12 cellular contexts compared by ENCODE assay signal in genomic region chr14:71231521-71232393, GRCh38.
DNase-seq lines count a peak whose midpoint lies in the region; ATAC-seq, FAIRE-seq and TF ChIP-seq lines count a peak whose summit lies in the region.
"Had no signal": no experiment of that assay in that cellular context is flagged by ENCODE, and none has a peak within 500 bp of the region (broad histone marks: within the 10 kb centered on the region; RNA-seq: fewer than 3 reads in every experiment).

No MANE protein-coding gene starts in this region.

- intact Hi-C loops in HCT116 (cut with micrococcal nuclease), result no loop called here
- intact Hi-C loops in HepG2 (cut with micrococcal nuclease; ENCODE audit: unreplicated experiment), result no loop called here

- H3K4me3 Mint-ChIP-seq in naive thymus-derived CD8-positive, alpha-beta T cell, result no peak overlapping the region
- H3K4me3 Mint-ChIP-seq: effector memory CD8-positive, alpha-beta T cell had no signal

- H3K27me3 ChIP-seq in HCT116 (ENCODE audit: insufficient read depth, low read length), result no peaks in the 10 kb centered on the region
- 0 out of 5 replicates have a peak, but pooled peaks cover 0 to 3% of the 10 kb centered on the region in 2 experiments for H3K27me3 ChIP-seq in HepG2 (ENCODE audit: control insufficient read depth in 1 of 2, insufficient read depth in 2 of 2, low read length in 2 of 2)

- no peak overlapping the region for H3K27ac ChIP-seq in HCT116 (ENCODE audit: low read depth, low read length)
- no peak overlapping the region for H3K27ac ChIP-seq in HepG2 (ENCODE audit: extremely low read length, insufficient read depth, low read length)
- H3K27ac ChIP-seq: SK-N-MC had no signal

- H3K36me3 Mint-ChIP-seq in naive thymus-derived CD8-positive, alpha-beta T cell, result no peaks in the 10 kb centered on the region

- ATAC-seq in HCT116, result peak; percentile 83
- ATAC-seq in HepG2, result peak; percentile 55
- no peak for ATAC-seq in naive thymus-derived CD8-positive, alpha-beta T cell
- ATAC-seq: effector memory CD8-positive, alpha-beta T cell had no signal

- H3K4me3 ChIP-seq in GM12865 (ENCODE audit: low read depth, low read length) (peak overlapping the region; percentile 51), HCT116 (replicated peaks in 1 of 2; ENCODE audit: low read depth in 1 of 2, low read length in 2 of 2) (no peak overlapping the region), HepG2 (replicated peaks in 1 of 3; ENCODE audit: insufficient read depth in 1 of 3, low read depth in 2 of 3, low read length in 3 of 3) (peak overlapping the region in 1 of 3 experiments; percentile 12; a peak in 1 of 6 replicates)
- H3K4me3 ChIP-seq: SK-N-MC had no signal

- FAIRE-seq in HepG2 (lab: Jason Lieb, UNC), result no peak

- H3K27me3 Mint-ChIP-seq in naive thymus-derived CD8-positive, alpha-beta T cell, result no peaks in the 10 kb centered on the region

- H3K4me1 Mint-ChIP-seq in naive thymus-derived CD8-positive, alpha-beta T cell, result peaks cover 0 to 6% (median 4%) of the 10 kb centered on the region in 4 donors

- peaks cover 0 to 4% of the 10 kb centered on the region in 2 experiments; a peak in 1 of 4 replicates for H3K4me1 ChIP-seq in HCT116 (ENCODE audit: control insufficient read depth in 1 of 2, insufficient read depth in 2 of 2, low read length in 2 of 2)
- peaks cover 27% of the 10 kb centered on the region for H3K4me1 ChIP-seq in HepG2 (ENCODE audit: insufficient read depth, low read length)

- H3K9ac ChIP-seq in HCT116 (ENCODE audit: low read length), result no peak overlapping the region
- no peak overlapping the region for H3K9ac ChIP-seq in HepG2 (ENCODE audit: insufficient read depth, low read depth, low read length)

- H3K27ac Mint-ChIP-seq in naive thymus-derived CD8-positive, alpha-beta T cell, result peak overlapping the region in 2 of 10 donors; percentile 11 to 65
- H3K27ac Mint-ChIP-seq: effector memory CD8-positive, alpha-beta T cell had no signal

- H4K20me1 ChIP-seq in HCT116 (ENCODE audit: insufficient read depth), result no peaks in the 10 kb centered on the region
- no peaks in the 10 kb centered on the region for H4K20me1 ChIP-seq in HepG2 (ENCODE audit: insufficient read depth, low read length)

- TF ChIP-seq EP300 in HepG2 (IDR thresholded peaks at IDR 0.05; ENCODE audit: low read depth in 2 of 2, low read length in 2 of 2) (no peak), HepG2 (CRISPR knock-in tag; IDR thresholded peaks at IDR 0.05; ENCODE audit: borderline replicate concordance) (no peak)

- POLR2A ChIA-PET in HCT116 (lab: Charles Lee), result no interaction called here
- POLR2A ChIA-PET in HepG2 (lab: Yijun Ruan, JAX), result no interaction called here
- POLR2A ChIA-PET in naive thymus-derived CD8-positive, alpha-beta T cell (lab: Charles Lee), result no interaction called here

- TF ChIP-seq RAD21 in HCT116 (IDR thresholded peaks at IDR 0.05; ENCODE audit: low read depth) (no peak), HepG2 (CRISPR knock-in tag; IDR thresholded peaks at IDR 0.05) (no peak)

- H3K9me2 ChIP-seq in HCT116 (ENCODE audit: insufficient read depth), result no peaks in the 10 kb centered on the region

- DNase-seq in GM12865 (ENCODE audit: low read depth), result peak; percentile 92
- no peak for DNase-seq in HCT116 (ENCODE audit: low read depth, low spot score)
- peak; percentile 8 for DNase-seq in NOMO-1 treated with DMSO at 0.1 percent for 48 hours (lab: John Stamatoyannopoulos, UW; ENCODE audit: unreplicated experiment)
- DNase-seq in HepG2 (ENCODE audit: low spot score), result no peak
- no peak for DNase-seq in 8988T
- DNase-seq in OCI-M2 (lab: John Stamatoyannopoulos, UW; ENCODE audit: unreplicated experiment), result no peak
- DNase-seq in midbrain (lab: John Stamatoyannopoulos, UW), result no peak
- DNase-seq in naive thymus-derived CD8-positive, alpha-beta T cell, result no peak
- DNase-seq: activated effector memory CD4-positive, alpha-beta T cell treated with anti-CD3 and anti-CD28 coated beads, Interleukin-2, amount 50 U/mL, for 16 hours; effector memory CD8-positive, alpha-beta T cell; KG1 had no signal

- no peak for TF ChIP-seq CTCF in GM12865 (IDR thresholded peaks at IDR 0.05; ENCODE audit: insufficient read depth, low read depth, low read length, missing control alignments)
- TF ChIP-seq CTCF in HCT116 (IDR thresholded peaks at IDR 0.05 in 2 of 3, conservative IDR thresholded peaks at IDR 0.05 in 1 of 3; ENCODE audit: borderline replicate concordance in 1 of 3, insufficient read depth in 1 of 3, low read depth in 2 of 3, low read length in 2 of 3), result no peak
- TF ChIP-seq CTCF in HepG2 (CRISPR knock-in tag; IDR thresholded peaks at IDR 0.05), result no peak

- H3K36me3 ChIP-seq in HCT116 (ENCODE audit: control insufficient read depth in 1 of 2, insufficient read depth in 2 of 2, low read length in 2 of 2) (no peaks in the 10 kb centered on the region), HepG2 (replicated peaks in 1 of 2; ENCODE audit: control insufficient read depth in 1 of 2, insufficient read depth in 2 of 2, low read length in 2 of 2) (no peaks in the 10 kb centered on the region)

- RAD21 ChIA-PET in HCT116 (lab: Charles Lee; ENCODE audit: low non-redundant PET in 1 of 2, low total read pairs in 2 of 2, uncharacterized antibody in 2 of 2, unreplicated experiment in 2 of 2), result no interaction called here

- H3K79me2 ChIP-seq in HCT116 (ENCODE audit: insufficient read depth, low read length) (no peaks in the 10 kb centered on the region), HepG2 (ENCODE audit: insufficient read depth, low read length) (no peaks in the 10 kb centered on the region)

- 48% methylated on average over 10 of the region's 16 CpGs for WGBS in HepG2 (ENCODE audit: low lambda C conversion rate)

- in situ Hi-C loops in HepG2 (cut with HindIII; ENCODE audit: extremely low pct_ligation_motif_present, low pct_unique_long_range_greater_than_20kb), result no loop called here

- H2AFZ ChIP-seq in HCT116 (ENCODE audit: low read depth, low read length, poor library complexity, severe bottlenecking) (peak overlapping the region; percentile 51), HepG2 (ENCODE audit: low read length) (no peak overlapping the region)

- no peaks in the 10 kb centered on the region for H3K9me3 Mint-ChIP-seq in naive thymus-derived CD8-positive, alpha-beta T cell
- H3K9me3 Mint-ChIP-seq: effector memory CD8-positive, alpha-beta T cell had no signal

- H3K9me3 ChIP-seq in HCT116 (ENCODE audit: control insufficient read depth in 1 of 2, insufficient read depth in 1 of 2, low read depth in 1 of 2, low read length in 2 of 2) (no peaks in the 10 kb centered on the region), HepG2 (ENCODE audit: low read length) (no peaks in the 10 kb centered on the region)

- TF ChIP-seq POLR2A in HCT116 (IDR thresholded peaks at IDR 0.05; ENCODE audit: borderline replicate concordance, extremely low read depth, insufficient read depth, insufficient read length), result no peak
- no peak for TF ChIP-seq POLR2A in HepG2 (IDR thresholded peaks at IDR 0.05; ENCODE audit: insufficient read depth in 1 of 2, low read depth in 2 of 2, low read length in 2 of 2)

- H3K4me2 ChIP-seq in HCT116 (ENCODE audit: low read length) (no peak overlapping the region), HepG2 (ENCODE audit: low read depth, low read length) (peak overlapping the region; percentile 47; the same call in 1 of the 2 replicates)

- no TSS peak for BruUV-seq in HCT116 (replicated peaks; lab: Mats Ljungman, UMichigan)
- no TSS peak for BruUV-seq in HepG2 (replicated peaks; lab: Mats Ljungman, UMichigan)

- CTCF ChIA-PET in HCT116 (lab: Charles Lee), result no interaction called here
- CTCF ChIA-PET in HepG2 (lab: Yijun Ruan, JAX; ENCODE audit: low intra/inter-chr PET ratio, low total read pairs), result no interaction called here

TF ChIP-seq in HCT116, 20 proteins besides CTCF, POLR2A, EP300 and RAD21 (continues in another document):
- TF ChIP-seq SIN3A (IDR thresholded peaks at IDR 0.05; ENCODE audit: low read depth), result no peak
- no peak for TF ChIP-seq POLR2AphosphoS5 (IDR thresholded peaks at IDR 0.05; ENCODE audit: low read depth, low read length)
- no peak for TF ChIP-seq SRF (IDR thresholded peaks at IDR 0.05; ENCODE audit: low read depth)
- no peak for TF ChIP-seq ZNF274 (IDR thresholded peaks at IDR 0.05; ENCODE audit: low read depth, low read length)
- TF ChIP-seq, protein P1, sequence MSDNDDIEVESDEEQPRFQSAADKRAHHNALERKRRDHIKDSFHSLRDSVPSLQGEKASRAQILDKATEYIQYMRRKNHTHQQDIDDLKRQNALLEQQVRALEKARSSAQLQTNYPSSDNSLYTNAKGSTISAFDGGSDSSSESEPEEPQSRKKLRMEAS (IDR thresholded peaks at IDR 0.05), result no peak
- TF ChIP-seq ATF3 (IDR thresholded peaks at IDR 0.05), result no peak

TF ChIP-seq in HepG2, 621 proteins besides CTCF, POLR2A, EP300 and RAD21:
- TF ChIP-seq HNRNPL (IDR thresholded peaks at IDR 0.05; ENCODE audit: low read depth, low read length) (peak; percentile 55; the same call in 1 of the 2 replicates), SNAPC2 (CRISPR knock-in tag; IDR thresholded peaks at IDR 0.05) (no peak), GATAD2A (CRISPR knock-in tag; IDR thresholded peaks at IDR 0.05) (no peak)

Comparison
In these comparisons a context has a peak if more than half of its experiments do, and no peak if none do; other contexts are left out.
1. DNase-seq: peak in GM12865 (single experiment) and NOMO-1 treated with DMSO at 0.1 percent for 48 hours (single experiment); none in HCT116 (single experiment), HepG2 (single experiment), 8988T (single experiment), OCI-M2 (single experiment), midbrain (single experiment) and naive thymus-derived CD8-positive, alpha-beta T cell (0 of 10).
2. ATAC-seq: peak in HCT116 (single experiment) and HepG2 (single experiment); none in naive thymus-derived CD8-positive, alpha-beta T cell (0 of 2).